ENCODE assay signal across 8 cellular contexts in genomic region chr9:35603506-35603985, GRCh38. TPM values are rescaled to one million over a fixed set of nuclear protein-coding genes. Genes with fewer than 3 reads are reported as not detected.
DNase-seq lines count a peak whose midpoint lies in the region; ATAC-seq and TF ChIP-seq lines count a peak whose summit lies in the region.

No MANE protein-coding gene starts in this region.

- H3K27me3 ChIP-seq in Loucy (ENCODE audit: insufficient read depth, low read length, poor library complexity, severe bottlenecking) (no peaks in the 10 kb centered on the region), right atrium auricular region (no peaks in the 10 kb centered on the region), sigmoid colon (no peaks in the 10 kb centered on the region)

- H3K4me3 ChIP-seq in Loucy (ENCODE audit: low read length, poor library complexity, severe bottlenecking), result peak overlapping the region; percentile 82
- H3K4me3 ChIP-seq in right atrium auricular region, result peak overlapping the region; percentile 23 to 46
- peak overlapping the region; percentile 25 to 91 (median 86) for H3K4me3 ChIP-seq in sigmoid colon

- peaks cover 45% of the 10 kb centered on the region for H3K79me2 ChIP-seq in Loucy (ENCODE audit: insufficient read depth, low read length)

- peak overlapping the region; percentile 96 to 100 for H3K27ac Mint-ChIP-seq in activated naive CD4-positive, alpha-beta T cell treated with anti-CD3 and anti-CD28 coated beads, Interleukin-2, amount 50 U/mL, for 72 hours

- intact Hi-C loops in sigmoid colon (cut with DNase I), result loop anchor here (2.0 to 5.0 kb wide), 4 partner anchors 41 to 491 kb away; partner anchors contain the start of genes GBA2 and RGP1

- peak overlapping the region; percentile 90 for H2AFZ ChIP-seq in Loucy (ENCODE audit: low read length)

- peaks cover 15 to 22% of the 10 kb centered on the region in 2 donors for H3K36me3 Mint-ChIP-seq in activated naive CD4-positive, alpha-beta T cell treated with anti-CD3 and anti-CD28 coated beads, Interleukin-2, amount 50 U/mL, for 72 hours

- TF ChIP-seq EP300 in sigmoid colon (IDR thresholded peaks at IDR 0.05), result no peak

- CTCF ChIA-PET in GM10248 (lab: Yijun Ruan, JAX), result interaction anchor here (0.6 to 3.5 kb wide), 36 partner anchors 8 to 608 kb away, joined by 3 to 35 read pairs (median 4); partner anchors contain the start of genes ARHGEF39, CD72, CREB3 and SPAG8

- TF ChIP-seq POLR2A in sigmoid colon (IDR thresholded peaks at IDR 0.05), result no peak

- H3K27ac ChIP-seq in right atrium auricular region, result peak overlapping the region; percentile 83 to 98
- peak overlapping the region; percentile 93 to 98 (median 96) for H3K27ac ChIP-seq in sigmoid colon

- peaks cover 19% of the 10 kb centered on the region for H4K20me1 ChIP-seq in Loucy (ENCODE audit: insufficient read depth, low read length, poor library complexity, severe bottlenecking)

- no peak for TF ChIP-seq CTCF in Loucy (conservative IDR thresholded peaks at IDR 0.05; ENCODE audit: low read length)
- no peak for TF ChIP-seq CTCF in right atrium auricular region (IDR thresholded peaks at IDR 0.05)
- TF ChIP-seq CTCF in sigmoid colon (IDR thresholded peaks at IDR 0.05), result no peak
- no peak for TF ChIP-seq CTCF in GM10248 (IDR thresholded peaks at IDR 0.05; ENCODE audit: control extremely low read depth, extremely low read depth, low read depth, missing control alignments)

- H3K4me2 ChIP-seq in Loucy (ENCODE audit: low read depth, low read length, poor library complexity, severe bottlenecking), result peak overlapping the region; percentile 89

- H3K9me3 Mint-ChIP-seq in activated naive CD4-positive, alpha-beta T cell treated with anti-CD3 and anti-CD28 coated beads, Interleukin-2, amount 50 U/mL, for 72 hours, result peaks cover 0 to 8% of the 10 kb centered on the region in 2 donors

- POLR2A ChIA-PET in GM10248 (lab: Yijun Ruan, JAX), result interaction anchor here (1.0 kb wide), 1 partner anchor 128 kb away, joined by 4 read pairs; the partner anchor contains the start of genes CREB3 and TLN1

- H3K9me3 ChIP-seq in Loucy (ENCODE audit: insufficient read depth, low read depth, low read length), result no peaks in the 10 kb centered on the region
- H3K9me3 ChIP-seq in right atrium auricular region, result no peaks in the 10 kb centered on the region
- no peaks in the 10 kb centered on the region for H3K9me3 ChIP-seq in sigmoid colon

- H3K4me1 ChIP-seq in Loucy (ENCODE audit: insufficient read depth, low read length, poor library complexity, severe bottlenecking) (peaks cover 43% of the 10 kb centered on the region), right atrium auricular region (peaks cover 0 to 26% of the 10 kb centered on the region in 2 donors), sigmoid colon (peaks cover 0 to 35% (median 29%) of the 10 kb centered on the region in 4 donors)

- peak; percentile 56 for DNase-seq in ELR (ENCODE audit: low read depth)
- DNase-seq in activated naive CD4-positive, alpha-beta T cell treated with anti-CD3 and anti-CD28 coated beads, Interleukin-2, amount 50 U/mL, for 72 hours (ENCODE audit: low spot score in 2 of 2), result no peak
- DNase-seq in right atrium auricular region (ENCODE audit: low spot score), result peak; percentile 91
- peak; percentile 95 for DNase-seq in sigmoid colon
- DNase-seq in GM10248 (ENCODE audit: extremely low spot score), result no peak
- DNase-seq in HT-29 (ENCODE audit: low spot score), result no peak

- H3K36me3 ChIP-seq in Loucy (ENCODE audit: insufficient read depth, low read length) (no peaks in the 10 kb centered on the region), right atrium auricular region (peaks cover 13% of the 10 kb centered on the region), sigmoid colon (peaks cover 0 to 13% (median 8%) of the 10 kb centered on the region in 4 donors)

- no peaks in the 10 kb centered on the region for H3F3A ChIP-seq in Loucy (ENCODE audit: low read depth)

- peak overlapping the region; percentile 89 for H3K9ac ChIP-seq in Loucy (ENCODE audit: low read depth, low read length, poor library complexity, severe bottlenecking)

- H3K9me2 ChIP-seq in Loucy (replicated peaks; ENCODE audit: low read depth, low read length), result no peaks in the 10 kb centered on the region

- ATAC-seq in activated naive CD4-positive, alpha-beta T cell treated with anti-CD3 and anti-CD28 coated beads, Interleukin-2, amount 50 U/mL, for 72 hours, result no peak
- ATAC-seq in HG03135 (IDR thresholded peaks at IDR 0.05; ENCODE audit: unreplicated experiment), result no peak

- WGBS in sigmoid colon, 2 donors, result 10 to 15% methylated on average over 18 of the region's 18 CpGs

RNA-seq across cellular contexts. Expression of gene TESK1, which starts 1.5 kb away (rescaled TPM):
- total RNA-seq in activated naive CD4-positive, alpha-beta T cell treated with anti-CD3 and anti-CD28 coated beads, Interleukin-2, amount 50 U/mL, for 72 hours, result 10 to 100 TPM; 19.4 to 61.3 TPM
- total RNA-seq in right atrium auricular region (10 to 100 TPM; 16.5 to 28.0 TPM), sigmoid colon (10 to 100 TPM; 23.5 to 47.4 (median 29.2) TPM)
- 10 to 100 TPM; 24.6 to 33.3 (median 27.0) TPM for polyA plus RNA-seq in sigmoid colon
- total RNA-seq in HT-29 (2014; rRNA removed; shearing (Covaris generic)), result 7.7 and 7.9 TPM in 2 replicates

RNA-seq across cellular contexts. Expression of gene CD72, which starts 14.7 kb away (rescaled TPM):
- total RNA-seq in activated naive CD4-positive, alpha-beta T cell treated with anti-CD3 and anti-CD28 coated beads, Interleukin-2, amount 50 U/mL, for 72 hours, result 10 to 100 TPM; 11.1 to 16.7 TPM
- total RNA-seq in right atrium auricular region, result 1 to 10 TPM in 1 of 2 donors, under 1 TPM in 1; 0.79 to 1.3 TPM
- 1 to 10 TPM in 2 of 4 donors, under 1 TPM in 2; 0.36 to 8.0 (median 1.1) TPM for total RNA-seq in sigmoid colon
- polyA plus RNA-seq in sigmoid colon, result 10 to 100 TPM in 1 of 3 donors, 1 to 10 TPM in 2; 1.2 to 42.1 (median 1.4) TPM
- 0.23 TPM in 1 of 2 replicates, not detected in the other for total RNA-seq in HT-29 (2014; rRNA removed; shearing (Covaris generic))

RNA-seq across cellular contexts. Expression of gene SIT1, which starts 47.2 kb away (rescaled TPM):
- total RNA-seq in activated naive CD4-positive, alpha-beta T cell treated with anti-CD3 and anti-CD28 coated beads, Interleukin-2, amount 50 U/mL, for 72 hours, result 100 to 1,000 TPM in 1 of 2 donors, 10 to 100 TPM in 1; 67.8 to 122 TPM
- total RNA-seq in right atrium auricular region (under 1 TPM in 1 of 2 donors, not detected in 1; 0.55 TPM), sigmoid colon (under 1 TPM in 2 of 4 donors, not detected in 2; 0.81 to 0.82 TPM)
- polyA plus RNA-seq in sigmoid colon, result 10 to 100 TPM in 1 of 3 donors, 1 to 10 TPM in 1, not detected in 1; 1.8 to 15.9 TPM
- not detected in 2 replicates for total RNA-seq in HT-29 (2014; rRNA removed; shearing (Covaris generic))

RNA-seq across cellular contexts. Expression of gene RMRP, which starts 54.3 kb away (rescaled TPM):
- 1,000 to 10,000 TPM; 3,566 to 7,483 TPM for total RNA-seq in activated naive CD4-positive, alpha-beta T cell treated with anti-CD3 and anti-CD28 coated beads, Interleukin-2, amount 50 U/mL, for 72 hours
- total RNA-seq in right atrium auricular region (100 to 1,000 TPM in 1 of 2 donors, not detected in 1; 431 TPM), sigmoid colon (over 10,000 TPM in 2 of 4 donors, 1,000 to 10,000 TPM in 2; 2,523 to 26,387 (median 8,883) TPM)
- 100 to 1,000 TPM in 1 of 3 donors, not detected in 2; 480 TPM for polyA plus RNA-seq in sigmoid colon
- 23,916 and 27,637 TPM in 2 replicates for total RNA-seq in HT-29 (2014; rRNA removed; shearing (Covaris generic))

RNA-seq across cellular contexts. Expression of gene CCDC107, which starts 54.5 kb away (rescaled TPM):
- total RNA-seq in activated naive CD4-positive, alpha-beta T cell treated with anti-CD3 and anti-CD28 coated beads, Interleukin-2, amount 50 U/mL, for 72 hours, result 10 to 100 TPM; 10.2 to 24.4 TPM
- 10 to 100 TPM; 38.5 to 64.3 TPM for total RNA-seq in right atrium auricular region
- total RNA-seq in sigmoid colon, result 100 to 1,000 TPM in 1 of 4 donors, 10 to 100 TPM in 3; 70.6 to 112 (median 83.1) TPM
- polyA plus RNA-seq in sigmoid colon, result 10 to 100 TPM; 21.3 to 28.8 (median 24.2) TPM
- total RNA-seq in HT-29 (2014; rRNA removed; shearing (Covaris generic)), result 19.7 and 19.9 TPM in 2 replicates

Comparison
In these comparisons a context has a peak if more than half of its experiments do, and no peak if none do; other contexts are left out.
1. DNase-seq: peak in ELR (single experiment), right atrium auricular region (single experiment) and sigmoid colon (single experiment); none in activated naive CD4-positive, alpha-beta T cell treated with anti-CD3 and anti-CD28 coated beads, Interleukin-2, amount 50 U/mL, for 72 hours (0 of 2), GM10248 (single experiment) and HT-29 (single experiment).
2. H3K4me3 ChIP-seq: peak in every context shown above with its lines; median percentile 86 in sigmoid colon; 82 in Loucy; 34 in right atrium auricular region.
3. RNA of gene SIT1, which starts 47.2 kb away (total RNA-seq): 67.8 to 122 TPM in activated naive CD4-positive, alpha-beta T cell treated with anti-CD3 and anti-CD28 coated beads, Interleukin-2, amount 50 U/mL, for 72 hours; 0.81 to 0.82 TPM in sigmoid colon, 0.55 TPM in right atrium auricular region and not detected in HT-29; every median in the first group is over 10 times any median in the second.